16 cellular contexts compared by ENCODE assay signal in the genomic region with DNA sequence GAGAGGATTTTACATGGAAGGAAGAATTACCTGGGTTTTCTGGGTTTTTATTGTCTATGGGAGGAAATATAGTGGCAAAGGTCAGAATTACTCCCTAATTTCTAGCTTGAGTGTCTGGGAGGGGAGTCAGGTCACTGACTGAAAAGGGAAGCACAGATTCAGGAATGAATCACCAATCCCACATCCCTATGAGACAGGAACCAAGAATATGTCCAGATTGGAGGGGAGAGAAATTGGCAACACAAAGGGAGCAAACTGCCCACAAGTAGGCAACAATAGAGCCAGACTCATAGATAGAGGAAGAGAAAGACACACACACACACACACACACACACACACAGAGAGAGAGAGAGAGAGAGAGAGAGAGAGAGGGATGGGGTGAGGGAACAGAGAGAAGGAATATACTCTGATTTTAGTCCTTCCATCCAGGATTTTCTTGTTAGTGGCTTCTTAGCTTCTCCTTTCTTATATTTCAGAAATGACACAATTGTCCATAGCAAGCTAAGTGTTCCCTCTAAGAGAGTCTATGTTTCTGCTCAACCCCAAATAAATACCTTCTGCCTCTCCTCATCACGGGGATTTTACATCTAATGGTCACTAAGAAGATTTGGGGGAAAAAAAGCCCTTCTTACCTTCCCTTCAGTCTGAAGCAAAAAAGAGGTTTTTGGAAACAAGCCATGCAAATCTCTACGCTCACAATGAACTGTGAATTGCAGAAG. TPM values are rescaled to one million over a fixed set of nuclear protein-coding genes. Genes with fewer than 3 reads are reported as not detected.
DNase-seq lines count a peak whose midpoint lies in the region; ATAC-seq, FAIRE-seq and TF ChIP-seq lines count a peak whose summit lies in the region.
"Had no signal": no experiment of that assay in that cellular context is flagged by ENCODE, and none has a peak within 500 bp of the region (broad histone marks: within the 10 kb centered on the region; RNA-seq: fewer than 3 reads in every experiment).

No MANE protein-coding gene starts in this region.

- no peak overlapping the region for H3K9ac ChIP-seq in HepG2 (ENCODE audit: insufficient read depth, low read depth, low read length)

- peak overlapping the region; percentile 83 for H3K27ac Mint-ChIP-seq in activated T-helper 17 cell treated with anti-CD3 and anti-CD28 coated beads, Interleukin-2, amount 50 U/mL, for 72 hours
- H3K27ac Mint-ChIP-seq: H9 had no signal

- FAIRE-seq in HepG2 (lab: Jason Lieb, UNC), result no peak
- FAIRE-seq: endometrium had no signal

- no peaks in the 10 kb centered on the region for H3K27me3 Mint-ChIP-seq in activated T-helper 17 cell treated with anti-CD3 and anti-CD28 coated beads, Interleukin-2, amount 50 U/mL, for 72 hours

- peaks cover 83% of the 10 kb centered on the region for H3K36me3 Mint-ChIP-seq in activated T-helper 17 cell treated with anti-CD3 and anti-CD28 coated beads, Interleukin-2, amount 50 U/mL, for 72 hours (ENCODE audit: low read depth)

- WGBS in HepG2 (ENCODE audit: low lambda C conversion rate), result 4% methylated on average over 2 of the region's 2 CpGs
- 39% methylated on average over 2 of the region's 2 CpGs for WGBS in tibial nerve, 2 donors

- no peaks in the 10 kb centered on the region for H4K20me1 ChIP-seq in HepG2 (ENCODE audit: insufficient read depth, low read length)

- CTCF ChIA-PET in HepG2 (lab: Yijun Ruan, JAX; ENCODE audit: low intra/inter-chr PET ratio, low total read pairs), result no interaction called here

- H3K4me2 ChIP-seq in HepG2 (ENCODE audit: low read depth, low read length), result no peak overlapping the region
- H3K4me2 ChIP-seq: smooth muscle cell had no signal

- H3K79me2 ChIP-seq in HepG2 (ENCODE audit: insufficient read depth, low read length), result no peaks in the 10 kb centered on the region

- H3K4me3 Mint-ChIP-seq in activated T-helper 17 cell treated with anti-CD3 and anti-CD28 coated beads, Interleukin-2, amount 50 U/mL, for 72 hours, result peak overlapping the region; percentile 66
- H3K4me3 Mint-ChIP-seq: H9, neural crest cell had no signal

- peak; percentile 2 for ATAC-seq in GM18868 (IDR thresholded peaks at IDR 0.05; ENCODE audit: unreplicated experiment)
- peak; percentile 26 for ATAC-seq in HG02973 (IDR thresholded peaks at IDR 0.05; ENCODE audit: unreplicated experiment)
- peak; percentile 23 for ATAC-seq in activated T-helper 17 cell treated with anti-CD3 and anti-CD28 coated beads, Interleukin-2, amount 50 U/mL, for 72 hours (replicated peaks)
- no peak for ATAC-seq in HepG2

- H3K4me1 Mint-ChIP-seq in activated T-helper 17 cell treated with anti-CD3 and anti-CD28 coated beads, Interleukin-2, amount 50 U/mL, for 72 hours, result peaks cover 33% of the 10 kb centered on the region
- H3K4me1 Mint-ChIP-seq: neural crest cell had no signal

- intact Hi-C loops in HepG2 (cut with micrococcal nuclease; ENCODE audit: unreplicated experiment), result no loop called here

- DNase-seq in CD1c-positive myeloid dendritic cell (ENCODE audit: extremely low spot score), result peak; percentile 61
- DNase-seq in HepG2 (ENCODE audit: low spot score), result no peak
- no peak for DNase-seq in NCI-H226
- DNase-seq in GM03348 (ENCODE audit: low spot score), result no peak
- no peak for DNase-seq in tibial nerve (ENCODE audit: low spot score in 2 of 2)
- DNase-seq: brain microvascular endothelial cell, H9, T-helper 9 cell had no signal

- H3K27me3 ChIP-seq in HepG2 (ENCODE audit: control insufficient read depth in 1 of 2, insufficient read depth in 2 of 2, low read length in 2 of 2) (no peaks in the 10 kb centered on the region), tibial nerve (no peaks in the 10 kb centered on the region)
- H3K27me3 ChIP-seq: brain microvascular endothelial cell had no signal

- no TSS peak for BruUV-seq in HepG2 (replicated peaks; lab: Mats Ljungman, UMichigan)

- H3K9me3 Mint-ChIP-seq in activated T-helper 17 cell treated with anti-CD3 and anti-CD28 coated beads, Interleukin-2, amount 50 U/mL, for 72 hours, result no peaks in the 10 kb centered on the region

- no peaks in the 10 kb centered on the region for H3K9me3 ChIP-seq in HepG2 (ENCODE audit: low read length)
- no peaks in the 10 kb centered on the region for H3K9me3 ChIP-seq in tibial nerve

- no peak for TF ChIP-seq CTCF in HepG2 (CRISPR knock-in tag; IDR thresholded peaks at IDR 0.05)
- no peak for TF ChIP-seq CTCF in tibial nerve (IDR thresholded peaks at IDR 0.05)

- no peak for TF ChIP-seq RAD21 in HepG2 (CRISPR knock-in tag; IDR thresholded peaks at IDR 0.05)

- H3K36me3 ChIP-seq in HepG2 (replicated peaks in 1 of 2; ENCODE audit: control insufficient read depth in 1 of 2, insufficient read depth in 2 of 2, low read length in 2 of 2) (no peaks in the 10 kb centered on the region), tibial nerve (no peaks in the 10 kb centered on the region)
- H3K36me3 ChIP-seq: brain microvascular endothelial cell had no signal

- POLR2A ChIA-PET in HepG2 (lab: Yijun Ruan, JAX), result no interaction called here

- TF ChIP-seq EP300 in HepG2 (IDR thresholded peaks at IDR 0.05; ENCODE audit: low read depth in 2 of 2, low read length in 2 of 2) (no peak), HepG2 (CRISPR knock-in tag; IDR thresholded peaks at IDR 0.05; ENCODE audit: borderline replicate concordance) (no peak), tibial nerve (IDR thresholded peaks at IDR 0.05) (no peak)

- H3K4me1 ChIP-seq in HepG2 (ENCODE audit: insufficient read depth, low read length), result no peaks in the 10 kb centered on the region
- no peaks in the 10 kb centered on the region for H3K4me1 ChIP-seq in tibial nerve

- no peak overlapping the region for H2AFZ ChIP-seq in HepG2 (ENCODE audit: low read length)

- in situ Hi-C loops in HepG2 (cut with HindIII; ENCODE audit: extremely low pct_ligation_motif_present, low pct_unique_long_range_greater_than_20kb), result no loop called here

- TF ChIP-seq POLR2A in HepG2 (IDR thresholded peaks at IDR 0.05; ENCODE audit: insufficient read depth in 1 of 2, low read depth in 2 of 2, low read length in 2 of 2) (no peak), tibial nerve (IDR thresholded peaks at IDR 0.05) (no peak)

- H3K4me3 ChIP-seq in HepG2 (replicated peaks in 1 of 3; ENCODE audit: insufficient read depth in 1 of 3, low read depth in 2 of 3, low read length in 3 of 3) (no peak overlapping the region), tibial nerve (no peak overlapping the region)
- H3K4me3 ChIP-seq: smooth muscle cell had no signal

- H3K27ac ChIP-seq in HepG2 (ENCODE audit: extremely low read length, insufficient read depth, low read length) (no peak overlapping the region), tibial nerve (no peak overlapping the region)
- H3K27ac ChIP-seq: brain microvascular endothelial cell had no signal

TF ChIP-seq in HepG2, 621 proteins besides CTCF, POLR2A, EP300 and RAD21 (continues in another document):
- TF ChIP-seq, protein P1, sequence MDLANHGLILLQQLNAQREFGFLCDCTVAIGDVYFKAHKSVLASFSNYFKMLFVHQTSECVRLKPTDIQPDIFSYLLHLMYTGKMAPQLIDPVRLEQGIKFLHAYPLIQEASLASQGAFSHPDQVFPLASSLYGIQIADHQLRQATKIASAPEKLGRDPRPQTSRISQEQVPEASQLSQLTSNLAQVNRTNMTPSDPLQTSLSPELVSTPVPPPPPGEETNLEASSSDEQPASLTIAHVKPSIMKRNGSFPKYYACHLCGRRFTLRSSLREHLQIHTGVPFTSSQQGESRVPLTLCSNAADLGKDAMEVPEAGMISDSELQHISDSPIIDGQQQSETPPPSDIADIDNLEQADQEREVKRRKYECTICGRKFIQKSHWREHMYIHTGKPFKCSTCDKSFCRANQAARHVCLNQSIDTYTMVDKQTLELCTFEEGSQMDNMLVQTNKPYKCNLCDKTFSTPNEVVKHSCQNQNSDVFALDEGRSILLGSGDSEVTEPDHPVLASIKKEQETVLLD (CRISPR knock-in tag; IDR thresholded peaks at IDR 0.05; ENCODE audit: low read depth), result no peak

RNA-seq across cellular contexts. Expression of gene P2RY10, which starts 12.0 kb away (rescaled TPM):
- 10 to 100 TPM; 34.6 to 56.9 TPM for total RNA-seq in activated T-helper 17 cell treated with anti-CD3 and anti-CD28 coated beads, Interleukin-2, amount 50 U/mL, for 72 hours
- not detected in 2 replicates for total RNA-seq in HepG2 (2016; rRNA removed; fragmentation: Illumina TruSeq; extraction: Trizol)
- total RNA-seq in HepG2 (2016; cell fraction: cytosol; rRNA removed; fragmentation: Illumina TruSeq; extraction: Trizol; ENCODE audit: low read depth), result not detected in 2 replicates
- not detected in 2 replicates for total RNA-seq in HepG2 (2016; cell fraction: insoluble cytoplasmic fraction; rRNA removed; fragmentation: Illumina TruSeq; extraction: Trizol)
- not detected in 2 replicates for total RNA-seq in HepG2 (2016; cell fraction: membrane; rRNA removed; fragmentation: Illumina TruSeq; extraction: Trizol)
- not detected in 2 replicates for total RNA-seq in HepG2 (2016; cell fraction: nucleus; rRNA removed; fragmentation: Illumina TruSeq; extraction: Trizol)
- not detected in 2 replicates for polyA plus RNA-seq in HepG2 (2011; rRNA removed)
- polyA plus RNA-seq in HepG2 (2011; cell fraction: cytosol; rRNA removed), result not detected in 2 replicates
- not detected in 2 replicates for polyA plus RNA-seq in HepG2 (2011; cell fraction: nucleus; rRNA removed)
- polyA plus RNA-seq in HepG2 (2012), result not detected in 2 replicates
- polyA plus RNA-seq in HepG2 (2016; cell fraction: cytosol; fragmentation: Illumina TruSeq; extraction: Trizol; ENCODE audit: low read depth), result not detected in 2 replicates
- not detected in 2 replicates for polyA plus RNA-seq in HepG2 (2016; cell fraction: insoluble cytoplasmic fraction; fragmentation: Illumina TruSeq; extraction: Trizol; ENCODE audit: low read depth)
- polyA plus RNA-seq in HepG2 (2016; cell fraction: membrane; fragmentation: Illumina TruSeq; extraction: Trizol; ENCODE audit: low read depth), result not detected in 2 replicates
- polyA plus RNA-seq in HepG2 (2016; cell fraction: nucleus; fragmentation: Illumina TruSeq; extraction: Trizol; ENCODE audit: insufficient read depth, low read depth), result not detected in 2 replicates
- polyA minus RNA-seq in HepG2 (2011; rRNA and poly(A)+ RNA removed; ENCODE audit: low replicate concordance), result 0.49 TPM in 1 of 2 replicates, not detected in the other
- polyA minus RNA-seq in HepG2 (2011; cell fraction: cytosol; rRNA and poly(A)+ RNA removed), result not detected in 2 replicates
- not detected in 2 replicates for polyA minus RNA-seq in HepG2 (2011; cell fraction: nucleus; rRNA and poly(A)+ RNA removed)
- total RNA-seq in tibial nerve, result under 1 TPM in 2 of 4 donors, not detected in 2; 0.22 to 0.42 TPM
- total RNA-seq: glomerular endothelial cell, H9, M059J, neural crest cell, smooth muscle cell had no signal
- polyA plus RNA-seq: smooth muscle cell had no signal

Comparison
In these comparisons a context has a peak if more than half of its experiments do, and no peak if none do; other contexts are left out.
1. RNA of gene P2RY10, which starts 12.0 kb away (total RNA-seq): 34.6 to 56.9 TPM in activated T-helper 17 cell treated with anti-CD3 and anti-CD28 coated beads, Interleukin-2, amount 50 U/mL, for 72 hours; 0.22 to 0.42 TPM in tibial nerve and not detected in HepG2; every median in the first group is over 10 times any median in the second.